ENCODE assay signal across 1 cellular context in the genomic region with DNA sequence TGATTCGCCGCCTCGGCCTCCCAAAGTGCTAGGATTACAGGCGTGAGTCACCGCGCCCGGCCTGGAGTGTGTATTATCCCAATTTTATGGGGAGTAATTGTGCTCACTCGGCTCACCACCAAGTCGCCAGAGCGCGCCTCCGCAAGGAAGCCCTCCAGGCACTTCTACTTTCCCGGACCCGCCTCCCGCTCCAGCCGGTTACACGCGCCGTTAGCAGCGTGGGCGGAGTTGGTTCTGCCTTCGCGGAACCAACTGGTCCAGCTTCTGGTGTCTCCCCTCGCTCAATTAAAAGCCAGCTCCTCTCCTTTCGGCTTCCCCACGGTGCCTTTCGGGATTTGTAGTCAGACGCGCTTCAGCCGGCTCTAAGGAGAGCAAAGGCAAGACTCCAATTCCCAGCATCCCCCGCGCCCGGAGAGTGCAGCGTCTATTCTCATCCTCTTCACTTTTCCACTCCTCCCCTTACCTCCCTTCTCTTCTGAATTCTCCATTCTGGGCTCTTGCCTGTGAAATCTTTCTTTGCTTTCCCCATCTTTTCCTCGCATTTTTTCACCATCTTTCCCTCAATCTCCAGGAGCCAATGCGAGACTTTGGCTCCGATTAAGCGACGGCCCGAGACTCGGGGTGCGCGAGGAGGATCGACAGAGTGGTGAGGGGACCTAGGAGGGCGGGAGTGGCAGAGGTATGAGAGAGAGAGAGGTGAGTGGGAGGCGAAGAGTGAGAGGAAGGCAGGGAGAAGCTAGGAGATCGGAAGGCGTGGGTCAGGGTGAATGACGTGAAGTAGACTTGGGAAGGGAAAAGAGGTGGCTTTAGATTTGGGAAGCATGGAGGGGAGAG.
A peak's percentile ranks its signal among the peaks of the same experiment; 100 is the strongest.
TF ChIP-seq lines count a peak whose summit lies in the region.

Gene GTF2H4, plus strand, starts transcription at position 450 of the 834 bp plus-strand sequence.

TF ChIP-seq in HepG2, 621 proteins besides CTCF, POLR2A, EP300 and RAD21 (continued from another document):
- TF ChIP-seq ZXDC (CRISPR knock-in tag; IDR thresholded peaks at IDR 0.05): 0 out of 2 replicates have a peak, but pooled peaks have one; percentile 87
- TF ChIP-seq NBN (conservative IDR thresholded peaks at IDR 0.05): no peak
- peak; percentile 90 for TF ChIP-seq EED (CRISPR knock-in tag; IDR thresholded peaks at IDR 0.05)
- peak; percentile 69 for TF ChIP-seq ZFP1 (CRISPR knock-in tag; IDR thresholded peaks at IDR 0.05)
- TF ChIP-seq FOXA1 (IDR thresholded peaks at IDR 0.05): no peak
- peak; percentile 42; the same call in 1 of the 2 replicates for TF ChIP-seq FOXA1 (CRISPR knock-in tag; IDR thresholded peaks at IDR 0.05)
- peak; percentile 98 for TF ChIP-seq KDM1A (CRISPR knock-in tag; IDR thresholded peaks at IDR 0.05)
- TF ChIP-seq, protein P1, sequence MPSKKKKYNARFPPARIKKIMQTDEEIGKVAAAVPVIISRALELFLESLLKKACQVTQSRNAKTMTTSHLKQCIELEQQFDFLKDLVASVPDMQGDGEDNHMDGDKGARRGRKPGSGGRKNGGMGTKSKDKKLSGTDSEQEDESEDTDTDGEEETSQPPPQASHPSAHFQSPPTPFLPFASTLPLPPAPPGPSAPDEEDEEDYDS (CRISPR knock-in tag; IDR thresholded peaks at IDR 0.05): peak; percentile 62; the same call in 1 of the 2 replicates
- TF ChIP-seq CHD4 (IDR thresholded peaks at IDR 0.05; ENCODE audit: borderline replicate concordance, low read length): peak; percentile 97
- TF ChIP-seq ZNF737 (CRISPR knock-in tag; IDR thresholded peaks at IDR 0.05; ENCODE audit: borderline replicate concordance): 0 out of 2 replicates have a peak, but pooled peaks have one; percentile 89
- TF ChIP-seq IRF1 (CRISPR knock-in tag; IDR thresholded peaks at IDR 0.05; ENCODE audit: low read depth): no peak
- no peak; the same call in 1 of the 2 replicates for TF ChIP-seq ZSCAN9 (CRISPR knock-in tag; IDR thresholded peaks at IDR 0.05; ENCODE audit: borderline replicate concordance)
- no peak for TF ChIP-seq HOXA5 (CRISPR knock-in tag; IDR thresholded peaks at IDR 0.05)
- TF ChIP-seq U2AF2 (IDR thresholded peaks at IDR 0.05; ENCODE audit: low read depth, low read length): peak; percentile 91
- TF ChIP-seq KMT2A (CRISPR knock-in tag; IDR thresholded peaks at IDR 0.05): peak; percentile 93
- 0 out of 2 replicates have a peak, but pooled peaks have one; percentile 51 for TF ChIP-seq HNRNPL (IDR thresholded peaks at IDR 0.05; ENCODE audit: low read depth, low read length)
- TF ChIP-seq SOX5 (CRISPR knock-in tag; IDR thresholded peaks at IDR 0.05; ENCODE audit: borderline replicate concordance): peak; percentile 43; the same call in 1 of the 2 replicates
- TF ChIP-seq NRL (CRISPR knock-in tag; IDR thresholded peaks at IDR 0.05; ENCODE audit: borderline replicate concordance): peak; percentile 92
- peak; percentile 92 for TF ChIP-seq HNF1B (CRISPR knock-in tag; IDR thresholded peaks at IDR 0.05)
- peak; percentile 95 for TF ChIP-seq SUZ12 (IDR thresholded peaks at IDR 0.05; ENCODE audit: low read depth, low read length)
- TF ChIP-seq PHF21A (CRISPR knock-in tag; IDR thresholded peaks at IDR 0.05): peak; percentile 90
- no peak; the same call in 1 of the 2 replicates for TF ChIP-seq ZNF777 (CRISPR knock-in tag; IDR thresholded peaks at IDR 0.05)
- peak; percentile 36 for TF ChIP-seq TBL1XR1 (IDR thresholded peaks at IDR 0.05; ENCODE audit: borderline replicate concordance, low read length, partially characterized antibody)
- peak; percentile 76 for TF ChIP-seq ZNF768 (CRISPR knock-in tag; IDR thresholded peaks at IDR 0.05)
- no peak for TF ChIP-seq ZC3H4 (CRISPR knock-in tag; IDR thresholded peaks at IDR 0.05; ENCODE audit: borderline replicate concordance)
- peak; percentile 57 for TF ChIP-seq CCDC6 (CRISPR knock-in tag; IDR thresholded peaks at IDR 0.05)
- TF ChIP-seq, protein P2, sequence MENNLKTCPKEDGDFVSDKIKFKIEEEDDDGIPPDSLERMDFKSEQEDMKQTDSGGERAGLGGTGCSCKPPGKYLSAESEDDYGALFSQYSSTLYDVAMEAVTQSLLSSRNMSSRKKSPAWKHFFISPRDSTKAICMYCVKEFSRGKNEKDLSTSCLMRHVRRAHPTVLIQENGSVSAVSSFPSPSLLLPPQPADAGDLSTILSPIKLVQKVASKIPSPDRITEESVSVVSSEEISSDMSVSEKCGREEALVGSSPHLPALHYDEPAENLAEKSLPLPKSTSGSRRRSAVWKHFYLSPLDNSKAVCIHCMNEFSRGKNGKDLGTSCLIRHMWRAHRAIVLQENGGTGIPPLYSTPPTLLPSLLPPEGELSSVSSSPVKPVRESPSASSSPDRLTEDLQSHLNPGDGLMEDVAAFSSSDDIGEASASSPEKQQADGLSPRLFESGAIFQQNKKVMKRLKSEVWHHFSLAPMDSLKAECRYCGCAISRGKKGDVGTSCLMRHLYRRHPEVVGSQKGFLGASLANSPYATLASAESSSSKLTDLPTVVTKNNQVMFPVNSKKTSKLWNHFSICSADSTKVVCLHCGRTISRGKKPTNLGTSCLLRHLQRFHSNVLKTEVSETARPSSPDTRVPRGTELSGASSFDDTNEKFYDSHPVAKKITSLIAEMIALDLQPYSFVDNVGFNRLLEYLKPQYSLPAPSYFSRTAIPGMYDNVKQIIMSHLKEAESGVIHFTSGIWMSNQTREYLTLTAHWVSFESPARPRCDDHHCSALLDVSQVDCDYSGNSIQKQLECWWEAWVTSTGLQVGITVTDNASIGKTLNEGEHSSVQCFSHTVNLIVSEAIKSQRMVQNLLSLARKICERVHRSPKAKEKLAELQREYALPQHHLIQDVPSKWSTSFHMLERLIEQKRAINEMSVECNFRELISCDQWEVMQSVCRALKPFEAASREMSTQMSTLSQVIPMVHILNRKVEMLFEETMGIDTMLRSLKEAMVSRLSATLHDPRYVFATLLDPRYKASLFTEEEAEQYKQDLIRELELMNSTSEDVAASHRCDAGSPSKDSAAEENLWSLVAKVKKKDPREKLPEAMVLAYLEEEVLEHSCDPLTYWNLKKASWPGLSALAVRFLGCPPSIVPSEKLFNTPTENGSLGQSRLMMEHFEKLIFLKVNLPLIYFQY (CRISPR knock-in tag; IDR thresholded peaks at IDR 0.05; ENCODE audit: borderline replicate concordance): peak; percentile 96
- peak; percentile 77 for TF ChIP-seq YY1 (IDR thresholded peaks at IDR 0.05; ENCODE audit: insufficient read depth, insufficient replicate concordance, low read depth, low read length)
- peak; percentile 26; the same call in 1 of the 2 replicates for TF ChIP-seq ZSCAN25 (CRISPR knock-in tag; IDR thresholded peaks at IDR 0.05)
- TF ChIP-seq NCOA1 (CRISPR knock-in tag; IDR thresholded peaks at IDR 0.05): peak; percentile 28; the same call in 1 of the 2 replicates
- no peak for TF ChIP-seq ZSCAN12 (CRISPR knock-in tag; IDR thresholded peaks at IDR 0.05)
- TF ChIP-seq ZNF317 (CRISPR knock-in tag; IDR thresholded peaks at IDR 0.05): no peak
- TF ChIP-seq NFE2 (CRISPR knock-in tag; IDR thresholded peaks at IDR 0.05): no peak
- peak; percentile 75 for TF ChIP-seq ARHGAP35 (CRISPR knock-in tag; IDR thresholded peaks at IDR 0.05; ENCODE audit: borderline replicate concordance)
- no peak for TF ChIP-seq FOXJ3 (CRISPR knock-in tag; IDR thresholded peaks at IDR 0.05; ENCODE audit: borderline replicate concordance)
- TF ChIP-seq ZBTB1 (CRISPR knock-in tag; IDR thresholded peaks at IDR 0.05; ENCODE audit: borderline replicate concordance): peak; percentile 10; the same call in 1 of the 2 replicates
- peak; percentile 76; the same call in 1 of the 2 replicates for TF ChIP-seq ZBTB34 (CRISPR knock-in tag; IDR thresholded peaks at IDR 0.05)
- peak; percentile 43; the same call in 1 of the 2 replicates for TF ChIP-seq NFKB2 (CRISPR knock-in tag; IDR thresholded peaks at IDR 0.05; ENCODE audit: borderline replicate concordance)
- peak; percentile 97 for TF ChIP-seq HCFC1 (IDR thresholded peaks at IDR 0.05; ENCODE audit: low read depth, low read length)
- TF ChIP-seq CCAR2 (optimal IDR thresholded peaks at IDR 0.05; ENCODE audit: low read depth, low read length): peak; percentile 67
- TF ChIP-seq ZNF660 (CRISPR knock-in tag; IDR thresholded peaks at IDR 0.05; ENCODE audit: borderline replicate concordance, low read depth): no peak
- TF ChIP-seq, protein P3, sequence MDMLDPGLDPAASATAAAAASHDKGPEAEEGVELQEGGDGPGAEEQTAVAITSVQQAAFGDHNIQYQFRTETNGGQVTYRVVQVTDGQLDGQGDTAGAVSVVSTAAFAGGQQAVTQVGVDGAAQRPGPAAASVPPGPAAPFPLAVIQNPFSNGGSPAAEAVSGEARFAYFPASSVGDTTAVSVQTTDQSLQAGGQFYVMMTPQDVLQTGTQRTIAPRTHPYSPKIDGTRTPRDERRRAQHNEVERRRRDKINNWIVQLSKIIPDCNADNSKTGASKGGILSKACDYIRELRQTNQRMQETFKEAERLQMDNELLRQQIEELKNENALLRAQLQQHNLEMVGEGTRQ (IDR thresholded peaks at IDR 0.05; ENCODE audit: low read depth, low read length): no peak
- TF ChIP-seq, protein P3 (CRISPR knock-in tag; IDR thresholded peaks at IDR 0.05; ENCODE audit: borderline replicate concordance): no peak
- TF ChIP-seq, protein P4, sequence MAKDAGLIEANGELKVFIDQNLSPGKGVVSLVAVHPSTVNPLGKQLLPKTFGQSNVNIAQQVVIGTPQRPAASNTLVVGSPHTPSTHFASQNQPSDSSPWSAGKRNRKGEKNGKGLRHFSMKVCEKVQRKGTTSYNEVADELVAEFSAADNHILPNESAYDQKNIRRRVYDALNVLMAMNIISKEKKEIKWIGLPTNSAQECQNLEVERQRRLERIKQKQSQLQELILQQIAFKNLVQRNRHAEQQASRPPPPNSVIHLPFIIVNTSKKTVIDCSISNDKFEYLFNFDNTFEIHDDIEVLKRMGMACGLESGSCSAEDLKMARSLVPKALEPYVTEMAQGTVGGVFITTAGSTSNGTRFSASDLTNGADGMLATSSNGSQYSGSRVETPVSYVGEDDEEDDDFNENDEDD (CRISPR knock-in tag; IDR thresholded peaks at IDR 0.05; ENCODE audit: borderline replicate concordance): peak; percentile 58; the same call in 1 of the 2 replicates
- no peak; the same call in 1 of the 2 replicates for TF ChIP-seq ZNF598 (CRISPR knock-in tag; IDR thresholded peaks at IDR 0.05; ENCODE audit: borderline replicate concordance)
- TF ChIP-seq NFYB (CRISPR knock-in tag; IDR thresholded peaks at IDR 0.05): peak; percentile 61
- no peak for TF ChIP-seq ZNF615 (CRISPR knock-in tag; IDR thresholded peaks at IDR 0.05; ENCODE audit: borderline replicate concordance)
- peak; percentile 67; the same call in 1 of the 2 replicates for TF ChIP-seq KAT7 (CRISPR knock-in tag; IDR thresholded peaks at IDR 0.05; ENCODE audit: borderline replicate concordance)
